1 cellular context compared by ENCODE assay signal in the genomic region with DNA sequence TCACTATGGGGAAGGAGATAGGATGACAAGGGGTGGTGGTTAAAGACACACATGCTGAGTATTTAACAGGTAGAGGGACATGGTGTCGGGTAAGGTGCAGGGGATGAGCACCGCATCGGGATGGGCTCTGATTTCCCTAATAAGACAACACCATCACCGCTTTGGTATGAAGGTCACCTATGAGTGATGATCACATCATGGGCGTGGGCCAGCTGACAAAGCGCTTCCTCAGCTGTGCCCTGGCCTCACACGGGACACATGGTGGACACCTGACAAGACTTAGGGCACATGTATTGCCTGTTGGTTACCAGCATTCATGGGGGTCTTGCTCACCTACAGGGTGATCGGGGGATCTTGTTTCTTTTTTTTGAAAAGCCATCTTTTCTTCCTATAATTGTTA.
TF ChIP-seq lines count a peak whose summit lies in the region.

No MANE protein-coding gene starts in this region.

TF ChIP-seq in H1, 55 proteins besides CTCF, POLR2A, EP300 and RAD21:
- TF ChIP-seq ZNF274 (IDR thresholded peaks at IDR 0.05; ENCODE audit: borderline replicate concordance, extremely low read depth, low read length) = no peak
- no peak for TF ChIP-seq SAP30 (IDR thresholded peaks at IDR 0.05; ENCODE audit: insufficient read depth, insufficient replicate concordance, low read length)
- TF ChIP-seq CBX8 (IDR thresholded peaks at IDR 0.05; ENCODE audit: borderline replicate concordance, low read depth, low read length) = no peak
- no peak for TF ChIP-seq E2F6 (IDR thresholded peaks at IDR 0.05)
- TF ChIP-seq CHD2 (IDR thresholded peaks at IDR 0.05; ENCODE audit: low read length) = no peak
- no peak for TF ChIP-seq RXRA (IDR thresholded peaks at IDR 0.05; ENCODE audit: insufficient read depth, low read depth, low read length)
- no peak for TF ChIP-seq HDAC2 (IDR thresholded peaks at IDR 0.05; ENCODE audit: borderline replicate concordance in 1 of 2, low read depth in 2 of 2, low read length in 2 of 2)
- TF ChIP-seq YY1 (IDR thresholded peaks at IDR 0.05; ENCODE audit: low read depth, low read length) = no peak
- no peak for TF ChIP-seq NRF1 (IDR thresholded peaks at IDR 0.05; ENCODE audit: low read depth, low read length)
- TF ChIP-seq HDAC6 (IDR thresholded peaks at IDR 0.05; ENCODE audit: low read depth, low read length) = no peak
- TF ChIP-seq RNF2 (IDR thresholded peaks at IDR 0.05; ENCODE audit: borderline replicate concordance, low read depth, low read length, missing control alignments, poor library complexity, severe bottlenecking) = no peak
- TF ChIP-seq MAFK (IDR thresholded peaks at IDR 0.05; ENCODE audit: low read depth, low read length) = no peak
- no peak for TF ChIP-seq FOSL1 (IDR thresholded peaks at IDR 0.05; ENCODE audit: insufficient read depth, low read depth, low read length)
- no peak for TF ChIP-seq POLR2AphosphoS5 (IDR thresholded peaks at IDR 0.05; ENCODE audit: low read depth, low read length)
